Comparison of ENCODE assay signal across 1 cellular context in genomic region chr3:138862924-138863775, GRCh38.
TF ChIP-seq lines count a peak whose summit lies in the region.

No MANE protein-coding gene starts in this region.

TF ChIP-seq in HepG2, 621 proteins besides CTCF, POLR2A, EP300 and RAD21 (continued from another document and continues in another):
- peak; percentile 99 for TF ChIP-seq SNAPC4 (CRISPR knock-in tag; IDR thresholded peaks at IDR 0.05)
- no peak for TF ChIP-seq ZSCAN30 (CRISPR knock-in tag; IDR thresholded peaks at IDR 0.05)
- no peak for TF ChIP-seq SIN3B (IDR thresholded peaks at IDR 0.05; ENCODE audit: low read length)
- no peak for TF ChIP-seq RBM39 (IDR thresholded peaks at IDR 0.05; ENCODE audit: low read depth, low read length, poor library complexity, severe bottlenecking)
- no peak for TF ChIP-seq PCBP1 (IDR thresholded peaks at IDR 0.05; ENCODE audit: borderline replicate concordance, low read depth, low read length)
- TF ChIP-seq, protein P1, sequence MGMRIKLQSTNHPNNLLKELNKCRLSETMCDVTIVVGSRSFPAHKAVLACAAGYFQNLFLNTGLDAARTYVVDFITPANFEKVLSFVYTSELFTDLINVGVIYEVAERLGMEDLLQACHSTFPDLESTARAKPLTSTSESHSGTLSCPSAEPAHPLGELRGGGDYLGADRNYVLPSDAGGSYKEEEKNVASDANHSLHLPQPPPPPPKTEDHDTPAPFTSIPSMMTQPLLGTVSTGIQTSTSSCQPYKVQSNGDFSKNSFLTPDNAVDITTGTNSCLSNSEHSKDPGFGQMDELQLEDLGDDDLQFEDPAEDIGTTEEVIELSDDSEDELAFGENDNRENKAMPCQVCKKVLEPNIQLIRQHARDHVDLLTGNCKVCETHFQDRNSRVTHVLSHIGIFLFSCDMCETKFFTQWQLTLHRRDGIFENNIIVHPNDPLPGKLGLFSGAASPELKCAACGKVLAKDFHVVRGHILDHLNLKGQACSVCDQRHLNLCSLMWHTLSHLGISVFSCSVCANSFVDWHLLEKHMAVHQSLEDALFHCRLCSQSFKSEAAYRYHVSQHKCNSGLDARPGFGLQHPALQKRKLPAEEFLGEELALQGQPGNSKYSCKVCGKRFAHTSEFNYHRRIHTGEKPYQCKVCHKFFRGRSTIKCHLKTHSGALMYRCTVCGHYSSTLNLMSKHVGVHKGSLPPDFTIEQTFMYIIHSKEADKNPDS (CRISPR knock-in tag; IDR thresholded peaks at IDR 0.05), result no peak; the same call in 1 of the 2 replicates
- TF ChIP-seq SALL2 (CRISPR knock-in tag; IDR thresholded peaks at IDR 0.05), result no peak
- no peak for TF ChIP-seq ATAD3A (CRISPR knock-in tag; IDR thresholded peaks at IDR 0.05)
- no peak for TF ChIP-seq XRCC5 (optimal IDR thresholded peaks at IDR 0.05; ENCODE audit: low read length)
- peak; percentile 58; the same call in 1 of the 2 replicates for TF ChIP-seq KAT7 (CRISPR knock-in tag; IDR thresholded peaks at IDR 0.05; ENCODE audit: borderline replicate concordance)
- TF ChIP-seq HOXA9 (CRISPR knock-in tag; IDR thresholded peaks at IDR 0.05; ENCODE audit: borderline replicate concordance), result no peak
- TF ChIP-seq FOXA3 (CRISPR knock-in tag; IDR thresholded peaks at IDR 0.05), result peak; percentile 81
- TF ChIP-seq THYN1 (CRISPR knock-in tag; IDR thresholded peaks at IDR 0.05; ENCODE audit: borderline replicate concordance, low read depth), result no peak
- TF ChIP-seq MTA3 (CRISPR knock-in tag; IDR thresholded peaks at IDR 0.05), result no peak
- peak; percentile 70 for TF ChIP-seq ZNF317 (CRISPR knock-in tag; IDR thresholded peaks at IDR 0.05)
- no peak; the same call in 1 of the 2 replicates for TF ChIP-seq HNF1B (CRISPR knock-in tag; IDR thresholded peaks at IDR 0.05)
- TF ChIP-seq CENPBD1 (CRISPR knock-in tag; IDR thresholded peaks at IDR 0.05; ENCODE audit: borderline replicate concordance, low read depth), result no peak; the same call in 1 of the 2 replicates
- TF ChIP-seq SMYD3 (CRISPR knock-in tag; IDR thresholded peaks at IDR 0.05), result no peak
- TF ChIP-seq ELF3 (CRISPR knock-in tag; IDR thresholded peaks at IDR 0.05), result peak; percentile 90
- TF ChIP-seq HCFC1 (IDR thresholded peaks at IDR 0.05; ENCODE audit: low read depth, low read length), result no peak
- TF ChIP-seq SP2 (CRISPR knock-in tag; IDR thresholded peaks at IDR 0.05), result no peak
- TF ChIP-seq ZNF777 (CRISPR knock-in tag; IDR thresholded peaks at IDR 0.05), result peak; percentile 60
- no peak for TF ChIP-seq EEA1 (CRISPR knock-in tag; IDR thresholded peaks at IDR 0.05; ENCODE audit: borderline replicate concordance)
- no peak for TF ChIP-seq MAFF (IDR thresholded peaks at IDR 0.05; ENCODE audit: low read depth, low read length)
- TF ChIP-seq TOPORS (CRISPR knock-in tag; IDR thresholded peaks at IDR 0.05), result no peak
- TF ChIP-seq DMAP1 (CRISPR knock-in tag; IDR thresholded peaks at IDR 0.05), result 0 out of 2 replicates have a peak, but pooled peaks have one; percentile 33
- TF ChIP-seq CHD4 (IDR thresholded peaks at IDR 0.05; ENCODE audit: borderline replicate concordance, low read length), result peak; percentile 92; the same call in 1 of the 2 replicates
- peak; percentile 56; the same call in 1 of the 2 replicates for TF ChIP-seq GTF2F1 (IDR thresholded peaks at IDR 0.05; ENCODE audit: low read length)
- TF ChIP-seq ZBTB8A (CRISPR knock-in tag; IDR thresholded peaks at IDR 0.05; ENCODE audit: borderline replicate concordance, low read depth), result no peak
- peak; percentile 73; the same call in 1 of the 2 replicates for TF ChIP-seq STAT6 (CRISPR knock-in tag; IDR thresholded peaks at IDR 0.05; ENCODE audit: borderline replicate concordance)
- TF ChIP-seq HMG20A (CRISPR knock-in tag; IDR thresholded peaks at IDR 0.05; ENCODE audit: borderline replicate concordance), result peak; percentile 87
- TF ChIP-seq MTF1 (CRISPR knock-in tag; IDR thresholded peaks at IDR 0.05), result no peak
- no peak for TF ChIP-seq ATM (IDR thresholded peaks at IDR 0.05; ENCODE audit: borderline replicate concordance)
- no peak; the same call in 1 of the 2 replicates for TF ChIP-seq TSC22D2 (CRISPR knock-in tag; IDR thresholded peaks at IDR 0.05; ENCODE audit: borderline replicate concordance)
- no peak for TF ChIP-seq ZNF543 (CRISPR knock-in tag; IDR thresholded peaks at IDR 0.05)
- no peak for TF ChIP-seq ZNF432 (CRISPR knock-in tag; IDR thresholded peaks at IDR 0.05; ENCODE audit: borderline replicate concordance)
- TF ChIP-seq, protein P2, sequence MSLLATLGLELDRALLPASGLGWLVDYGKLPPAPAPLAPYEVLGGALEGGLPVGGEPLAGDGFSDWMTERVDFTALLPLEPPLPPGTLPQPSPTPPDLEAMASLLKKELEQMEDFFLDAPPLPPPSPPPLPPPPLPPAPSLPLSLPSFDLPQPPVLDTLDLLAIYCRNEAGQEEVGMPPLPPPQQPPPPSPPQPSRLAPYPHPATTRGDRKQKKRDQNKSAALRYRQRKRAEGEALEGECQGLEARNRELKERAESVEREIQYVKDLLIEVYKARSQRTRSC (CRISPR knock-in tag; IDR thresholded peaks at IDR 0.05; ENCODE audit: low read depth), result no peak
- TF ChIP-seq ATRX (CRISPR knock-in tag; IDR thresholded peaks at IDR 0.05; ENCODE audit: borderline replicate concordance), result no peak
- peak; percentile 86 for TF ChIP-seq ZBTB20 (CRISPR knock-in tag; IDR thresholded peaks at IDR 0.05; ENCODE audit: borderline replicate concordance, low read depth)
- TF ChIP-seq ZFP91 (CRISPR knock-in tag; IDR thresholded peaks at IDR 0.05; ENCODE audit: borderline replicate concordance), result peak; percentile 50; the same call in 1 of the 2 replicates
- TF ChIP-seq SKI (IDR thresholded peaks at IDR 0.05; ENCODE audit: partially characterized antibody), result peak; percentile 92
- TF ChIP-seq NR2F2 (IDR thresholded peaks at IDR 0.05; ENCODE audit: borderline replicate concordance, low read depth), result no peak
- peak; percentile 31 for TF ChIP-seq ZNF883 (CRISPR knock-in tag; IDR thresholded peaks at IDR 0.05; ENCODE audit: not compliant biosample characterization)
- TF ChIP-seq NFRKB (IDR thresholded peaks at IDR 0.05), result no peak
- peak; percentile 96 for TF ChIP-seq JUND (CRISPR knock-in tag; IDR thresholded peaks at IDR 0.05)
- no peak for TF ChIP-seq ZNF768 (CRISPR knock-in tag; IDR thresholded peaks at IDR 0.05)
- TF ChIP-seq WIZ (CRISPR knock-in tag; IDR thresholded peaks at IDR 0.05), result no peak
- no peak for TF ChIP-seq NFE2 (CRISPR knock-in tag; IDR thresholded peaks at IDR 0.05)
- peak; percentile 86 for TF ChIP-seq NCOA2 (CRISPR knock-in tag; IDR thresholded peaks at IDR 0.05)
- peak; percentile 92 for TF ChIP-seq HDAC2 (CRISPR knock-in tag; IDR thresholded peaks at IDR 0.05)
- no peak for TF ChIP-seq ZNF510 (CRISPR knock-in tag; IDR thresholded peaks at IDR 0.05; ENCODE audit: low read depth)
- TF ChIP-seq NFYB (CRISPR knock-in tag; IDR thresholded peaks at IDR 0.05), result no peak; the same call in 1 of the 2 replicates
- TF ChIP-seq SRSF4 (IDR thresholded peaks at IDR 0.05; ENCODE audit: low read depth, low read length, poor library complexity, severe bottlenecking), result no peak
- TF ChIP-seq TP53 (CRISPR knock-in tag; conservative IDR thresholded peaks at IDR 0.05), result 0 out of 2 replicates have a peak, but pooled peaks have one; percentile 20
- TF ChIP-seq DNMT1 (CRISPR knock-in tag; IDR thresholded peaks at IDR 0.05), result no peak
- 0 out of 2 replicates have a peak, but pooled peaks have one; percentile 49 for TF ChIP-seq MXD4 (CRISPR knock-in tag; IDR thresholded peaks at IDR 0.05)
- TF ChIP-seq NR2F6 (IDR thresholded peaks at IDR 0.05), result peak; percentile 65
- TF ChIP-seq NR2F6 (CRISPR knock-in tag; IDR thresholded peaks at IDR 0.05), result peak; percentile 69
